Comparison of ENCODE assay signal across 1 cellular context in genomic region chr2:179139506-179139905, GRCh38.
TF ChIP-seq lines count a peak whose summit lies in the region.

No MANE protein-coding gene starts in this region.

TF ChIP-seq in IMR-90, 13 proteins besides CTCF, POLR2A, EP300 and RAD21:
- TF ChIP-seq NFE2L2 (IDR thresholded peaks at IDR 0.05; ENCODE audit: low read depth, low read length) (no peak), ELK1 (IDR thresholded peaks at IDR 0.05; ENCODE audit: borderline replicate concordance, low read depth, low read length) (no peak), BHLHE40 (IDR thresholded peaks at IDR 0.05; ENCODE audit: low read depth, low read length) (no peak), FOS (IDR thresholded peaks at IDR 0.05; ENCODE audit: low read depth, low read length) (no peak), USF2 (IDR thresholded peaks at IDR 0.05; ENCODE audit: low read depth, low read length) (no peak), SMC3 (IDR thresholded peaks at IDR 0.05; ENCODE audit: low read depth, low read length) (no peak), CHD1 (IDR thresholded peaks at IDR 0.05; ENCODE audit: low read depth, low read length) (no peak), MAZ (IDR thresholded peaks at IDR 0.05; ENCODE audit: borderline replicate concordance, low read depth, low read length) (no peak), RFX5 (IDR thresholded peaks at IDR 0.05; ENCODE audit: low read depth, low read length) (no peak), RCOR1 (IDR thresholded peaks at IDR 0.05; ENCODE audit: insufficient replicate concordance, low read length) (no peak), CEBPB (IDR thresholded peaks at IDR 0.05; ENCODE audit: low read depth, low read length) (no peak), MXI1 (IDR thresholded peaks at IDR 0.05; ENCODE audit: borderline replicate concordance, low read depth, low read length) (no peak), MAFK (IDR thresholded peaks at IDR 0.05; ENCODE audit: low read depth, low read length) (no peak)
